ENCODE assay signal across 10 cellular contexts in genomic region chr7:98266840-98267239, GRCh38. TPM values are rescaled to one million over a fixed set of nuclear protein-coding genes. Genes with fewer than 3 reads are reported as not detected.
DNase-seq lines count a peak whose midpoint lies in the region; ATAC-seq and TF ChIP-seq lines count a peak whose summit lies in the region.
"Had no signal": no experiment of that assay in that cellular context is flagged by ENCODE, and none has a peak within 500 bp of the region (broad histone marks: within the 10 kb centered on the region; RNA-seq: fewer than 3 reads in every experiment).

No MANE protein-coding gene starts in this region.

- no peaks in the 10 kb centered on the region for H3K79me2 ChIP-seq in OCI-LY7 (ENCODE audit: insufficient read depth, low read depth, low read length)

- H2AFZ ChIP-seq in OCI-LY7 (ENCODE audit: low read length), result no peak overlapping the region

- peak; percentile 35 for TF ChIP-seq CTCF in GM06990 (IDR thresholded peaks at IDR 0.05; ENCODE audit: insufficient read depth, low read length, poor library complexity, severe bottlenecking)
- peak; percentile 63 for TF ChIP-seq CTCF in OCI-LY7 (conservative IDR thresholded peaks at IDR 0.05; ENCODE audit: low read length)
- peak; percentile 54 for TF ChIP-seq CTCF in epithelial cell of proximal tubule (conservative IDR thresholded peaks at IDR 0.05; ENCODE audit: low read depth, low read length)
- peak; percentile 37 for TF ChIP-seq CTCF in progenitor cell of endocrine pancreas (IDR thresholded peaks at IDR 0.05; ENCODE audit: unreplicated experiment)

- CTCF ChIA-PET in OCI-LY7 (lab: Charles Lee; ENCODE audit: unreplicated experiment), result no interaction called here

- no peaks in the 10 kb centered on the region for H3K9me3 Mint-ChIP-seq in progenitor cell of endocrine pancreas (ENCODE audit: low read depth)

- no peaks in the 10 kb centered on the region for H3K27me3 Mint-ChIP-seq in progenitor cell of endocrine pancreas

- no peaks in the 10 kb centered on the region for H3K36me3 ChIP-seq in GM06990 (ENCODE audit: control insufficient read depth, insufficient read depth, low read length)
- peaks cover 5% of the 10 kb centered on the region for H3K36me3 ChIP-seq in OCI-LY7 (ENCODE audit: insufficient read depth, low read length)

- no peak overlapping the region for H3K27ac ChIP-seq in OCI-LY7 (ENCODE audit: low read depth, low read length, poor library complexity, severe bottlenecking)

- POLR2A ChIA-PET in OCI-LY7 (lab: Charles Lee), result no interaction called here

- no peak overlapping the region for H3K4me2 ChIP-seq in OCI-LY7 (ENCODE audit: low read length)

- H3K4me3 Mint-ChIP-seq in progenitor cell of endocrine pancreas (ENCODE audit: low read depth), result no peak overlapping the region

- peaks cover 2% of the 10 kb centered on the region for H3K4me1 Mint-ChIP-seq in progenitor cell of endocrine pancreas (ENCODE audit: low read depth)

- no peak overlapping the region for H3K4me3 ChIP-seq in GM06990 (replicated peaks; ENCODE audit: low read depth, low read length)
- no peak overlapping the region for H3K4me3 ChIP-seq in OCI-LY7 (ENCODE audit: low read depth, low read length, poor library complexity, severe bottlenecking)
- H3K4me3 ChIP-seq in epithelial cell of proximal tubule (ENCODE audit: low read depth, low read length), result no peak overlapping the region

- no peaks in the 10 kb centered on the region for H4K20me1 ChIP-seq in OCI-LY7 (ENCODE audit: insufficient read depth, low read length)

- H3K27ac Mint-ChIP-seq in progenitor cell of endocrine pancreas, result no peak overlapping the region

- no peaks in the 10 kb centered on the region for H3K9me3 ChIP-seq in OCI-LY7 (ENCODE audit: low read length)

- intact Hi-C loops in OCI-LY7 (cut with micrococcal nuclease; ENCODE audit: unreplicated experiment), result no loop called here

- no peaks in the 10 kb centered on the region for H3K27me3 ChIP-seq in GM06990 (replicated peaks; ENCODE audit: control insufficient read depth, insufficient read depth, low read length)

- no peak for ATAC-seq in GM21515 (IDR thresholded peaks at IDR 0.05; ENCODE audit: unreplicated experiment)

- no peaks in the 10 kb centered on the region for H3K4me1 ChIP-seq in OCI-LY7 (ENCODE audit: insufficient read depth, low read length, poor library complexity, severe bottlenecking)

- no TSS peak for BruUV-seq in OCI-LY7 (replicated peaks; lab: Mats Ljungman, UMichigan)

- H3K36me3 Mint-ChIP-seq in progenitor cell of endocrine pancreas (ENCODE audit: insufficient read depth), result peaks cover 8% of the 10 kb centered on the region

- DNase-seq in GM06990 (ENCODE audit: extremely low read depth, insufficient read length) (no peak), OCI-LY7 (ENCODE audit: low spot score) (peak; percentile 25), epithelial cell of proximal tubule (ENCODE audit: low read depth) (no peak), progenitor cell of endocrine pancreas (ENCODE audit: low spot score, unreplicated experiment) (no peak), HuH-7 (ENCODE audit: low spot score) (no peak), cerebellar nuclear complex (lab: John Stamatoyannopoulos, UW) (no peak)
- no peak for DNase-seq in activated effector memory CD4-positive, alpha-beta T cell treated with anti-CD3 and anti-CD28 coated beads, Interleukin-2, amount 50 U/mL, for 16 hours
- DNase-seq: NCI-H82; stimulated activated CD8-positive, alpha-beta memory T cell treated with anti-CD3 and anti-CD28 coated beads, Interleukin-4, amount 100 ng/mL, for 48 hours had no signal

- H3K9me2 ChIP-seq in OCI-LY7 (ENCODE audit: insufficient read depth, low read length), result no peaks in the 10 kb centered on the region

RNA-seq across cellular contexts. Expression of gene BRI3, which starts 14.6 kb away (rescaled TPM):
- total RNA-seq in OCI-LY7 (2014; rRNA removed; shearing (Covaris generic)), result 18.0 and 18.4 TPM in 2 replicates
- total RNA-seq in OCI-LY7 (2022) (49.8 and 52.1 TPM in 2 replicates), epithelial cell of proximal tubule (20.0 and 41.9 TPM in 2 replicates), progenitor cell of endocrine pancreas (124 and 125 TPM in 2 replicates)

RNA-seq across cellular contexts. Expression of gene TECPR1, which starts 14.8 kb away (rescaled TPM):
- total RNA-seq in OCI-LY7 (2014; rRNA removed; shearing (Covaris generic)), result 17.9 and 23.2 TPM in 2 replicates
- 36.4 and 38.1 TPM in 2 replicates for total RNA-seq in OCI-LY7 (2022)
- total RNA-seq in epithelial cell of proximal tubule, result 13.2 and 16.7 TPM in 2 replicates
- total RNA-seq in progenitor cell of endocrine pancreas, result 40.8 and 41.6 TPM in 2 replicates

RNA-seq across cellular contexts. Expression of gene BHLHA15, which starts 55.6 kb away (rescaled TPM):
- 0.69 and 1.2 TPM in 2 replicates for total RNA-seq in OCI-LY7 (2014; rRNA removed; shearing (Covaris generic))
- total RNA-seq in OCI-LY7 (2022), result 1.9 and 4.3 TPM in 2 replicates
- total RNA-seq in epithelial cell of proximal tubule, result 1.8 and 2.7 TPM in 2 replicates
- 0.57 and 1.7 TPM in 2 replicates for total RNA-seq in progenitor cell of endocrine pancreas
